Comparison of ENCODE assay signal across 32 cellular contexts in genomic region chr3:181885868-181886630, GRCh38.
"Had no signal": no experiment of that assay in that cellular context is flagged by ENCODE, and none has a peak within 500 bp of the region (broad histone marks: within the 10 kb centered on the region; RNA-seq: fewer than 3 reads in every experiment).

No MANE protein-coding gene starts in this region.

- H3K4me1 Mint-ChIP-seq: activated B cell treated with CpG ODN at 0.5 μM for 24 hours; activated naive CD4-positive, alpha-beta T cell treated with anti-CD3 and anti-CD28 coated beads, Interleukin-2, amount 10 ng/mL, durations not matched to agents 7 days and 5 days; activated naive CD8-positive, alpha-beta T cell treated with anti-CD3 and anti-CD28 coated beads, Interleukin-2, amount 50 U/mL, for 24 hours had no signal

- H3K27me3 ChIP-seq: Peyer's patch, SJSA1 had no signal

- H3K4me3 ChIP-seq: Peyer's patch, SJSA1 had no signal

- H3K9me3 ChIP-seq: Peyer's patch, SJSA1, SK-N-SH had no signal

- H3K9me3 Mint-ChIP-seq: activated B cell treated with CpG ODN at 0.5 μM for 24 hours; activated CD4-positive, alpha-beta memory T cell treated with anti-CD3 and anti-CD28 coated beads for 36 hours; activated naive CD4-positive, alpha-beta T cell treated with anti-CD3 and anti-CD28 coated beads, Interleukin-2, amount 10 ng/mL, durations not matched to agents 7 days and 5 days; activated naive CD8-positive, alpha-beta T cell treated with anti-CD3 and anti-CD28 coated beads, Interleukin-2, amount 50 U/mL, for 24 hours; activated T-cell treated with anti-CD3 and anti-CD28 coated beads, Interleukin-2, amount 50 U/mL, for 4 hours; T-helper 1 cell treated with Interleukin-12 subunit alpha and Interleukin-12 subunit beta and Interleukin-4 antibody, amounts not matched to agents 30 μg/mL and 1 μg/mL, for 36 hours; T-helper 2 cell treated with Interferon-gamma antibody and Interleukin-4, amounts not matched to agents 5 μg/mL and 100 μg/mL, for 36 hours had no signal

- H3K9ac ChIP-seq: SK-N-SH had no signal

- ATAC-seq: activated naive CD8-positive, alpha-beta T cell treated with anti-CD3 and anti-CD28 coated beads, Interleukin-2, amount 50 U/mL, for 24 hours; activated T-cell treated with anti-CD3 and anti-CD28 coated beads, Interleukin-2, amount 50 U/mL, for 4 hours had no signal

- H3K36me3 Mint-ChIP-seq: activated CD4-positive, alpha-beta memory T cell treated with anti-CD3 and anti-CD28 coated beads for 36 hours; activated naive CD4-positive, alpha-beta T cell treated with anti-CD3 and anti-CD28 coated beads, Interleukin-2, amount 10 ng/mL, durations not matched to agents 7 days and 5 days; activated naive CD8-positive, alpha-beta T cell; brain had no signal

- H3K9me2 ChIP-seq: SK-N-SH had no signal

- H3K4me3 Mint-ChIP-seq: activated B cell treated with CpG ODN at 0.5 μM for 24 hours; activated CD4-positive, alpha-beta memory T cell treated with anti-CD3 and anti-CD28 coated beads for 36 hours; activated naive CD4-positive, alpha-beta T cell treated with anti-CD3 and anti-CD28 coated beads, Interleukin-2, amount 10 ng/mL, durations not matched to agents 7 days and 5 days; activated naive CD8-positive, alpha-beta T cell; activated naive CD8-positive, alpha-beta T cell treated with anti-CD3 and anti-CD28 coated beads, Interleukin-2, amount 50 U/mL, for 24 hours; activated T-cell treated with anti-CD3 and anti-CD28 coated beads, Interleukin-2, amount 50 U/mL, for 4 hours; brain; T-helper 1 cell treated with Interleukin-12 subunit alpha and Interleukin-12 subunit beta and Interleukin-4 antibody, amounts not matched to agents 30 μg/mL and 1 μg/mL, for 36 hours; T-helper 2 cell treated with Interferon-gamma antibody and Interleukin-4, amounts not matched to agents 5 μg/mL and 100 μg/mL, for 36 hours had no signal

- H3K36me3 ChIP-seq: Peyer's patch, SJSA1 had no signal

- H3K4me2 ChIP-seq: SK-N-SH had no signal

- H3K4me1 ChIP-seq: Peyer's patch, SJSA1 had no signal

- H3K27ac ChIP-seq: Peyer's patch, SJSA1 had no signal

- H3K27ac Mint-ChIP-seq: activated B cell treated with CpG ODN at 0.5 μM for 24 hours; activated CD4-positive, alpha-beta memory T cell treated with anti-CD3 and anti-CD28 coated beads for 36 hours; activated naive CD4-positive, alpha-beta T cell treated with anti-CD3 and anti-CD28 coated beads, Interleukin-2, amount 10 ng/mL, durations not matched to agents 7 days and 5 days; activated naive CD8-positive, alpha-beta T cell; activated naive CD8-positive, alpha-beta T cell treated with anti-CD3 and anti-CD28 coated beads, Interleukin-2, amount 50 U/mL, for 24 hours; brain; T-helper 1 cell treated with Interleukin-12 subunit alpha and Interleukin-12 subunit beta and Interleukin-4 antibody, amounts not matched to agents 30 μg/mL and 1 μg/mL, for 36 hours; T-helper 2 cell treated with Interferon-gamma antibody and Interleukin-4, amounts not matched to agents 5 μg/mL and 100 μg/mL, for 36 hours had no signal

- DNase-seq: activated B cell treated with CpG ODN at 0.5 μM for 24 hours; activated CD4-positive, alpha-beta memory T cell treated with anti-CD3 and anti-CD28 coated beads for 36 hours; activated CD4-positive, alpha-beta T cell treated with anti-CD3 and anti-CD28 coated beads for 4 hours; activated CD4-positive, alpha-beta T cell treated with anti-CD3 and anti-CD28 coated beads, Interleukin-2, amount 50 U/mL, for 1 hour; activated CD4-positive, CD25-positive, alpha-beta regulatory T cell treated with anti-CD3 and anti-CD28 coated beads, Interleukin-2, amount 50 U/mL, for 72 hours; activated CD8-positive, alpha-beta memory T cell treated with anti-CD3 and anti-CD28 coated beads, Interleukin-2, amount 50 U/mL, for 4 hours; activated effector memory CD4-positive, alpha-beta T cell treated with Interleukin-2 at 50 U/mL for 16 hours; activated naive CD4-positive, alpha-beta T cell treated with anti-CD3 and anti-CD28 coated beads, Interleukin-2, amount 10 ng/mL, durations not matched to agents 7 days and 5 days; activated naive CD8-positive, alpha-beta T cell treated with anti-CD3 and anti-CD28 coated beads, Interleukin-2, amount 50 U/mL, for 24 hours; activated T-cell treated with anti-CD3 and anti-CD28 coated beads for 4 hours; activated T-cell treated with anti-CD3 and anti-CD28 coated beads, Interleukin-2, amount 50 U/mL, for 4 hours; anterior cingulate cortex; central memory CD4-positive, alpha-beta T cell; NCI-H1092 treated with DMSO at 0.1 percent for 48 hours; NCI-H1417 treated with DMSO at 0.1 percent for 48 hours; NCI-H187 treated with DMSO at 0.1 percent for 48 hours; NCI-H2081; NCI-H2171 treated with DMSO at 0.1 percent for 48 hours; NCI-H2227 treated with DMSO at 0.1 percent for 48 hours; NCI-H446; NCI-H510A treated with DMSO at 0.1 percent for 48 hours; NCI-H526 treated with DMSO at 0.1 percent for 48 hours; NCI-H774; Peyer's patch; RPMI8226; SHP77 treated with DMSO at 0.1 percent for 48 hours; SK-N-SH had no signal

- H3K27me3 Mint-ChIP-seq: activated B cell treated with CpG ODN at 0.5 μM for 24 hours; activated CD4-positive, alpha-beta memory T cell treated with anti-CD3 and anti-CD28 coated beads for 36 hours; activated naive CD4-positive, alpha-beta T cell treated with anti-CD3 and anti-CD28 coated beads, Interleukin-2, amount 10 ng/mL, durations not matched to agents 7 days and 5 days; activated naive CD8-positive, alpha-beta T cell; activated naive CD8-positive, alpha-beta T cell treated with anti-CD3 and anti-CD28 coated beads, Interleukin-2, amount 50 U/mL, for 24 hours had no signal
